23 cellular contexts compared by ENCODE assay signal in the genomic region with DNA sequence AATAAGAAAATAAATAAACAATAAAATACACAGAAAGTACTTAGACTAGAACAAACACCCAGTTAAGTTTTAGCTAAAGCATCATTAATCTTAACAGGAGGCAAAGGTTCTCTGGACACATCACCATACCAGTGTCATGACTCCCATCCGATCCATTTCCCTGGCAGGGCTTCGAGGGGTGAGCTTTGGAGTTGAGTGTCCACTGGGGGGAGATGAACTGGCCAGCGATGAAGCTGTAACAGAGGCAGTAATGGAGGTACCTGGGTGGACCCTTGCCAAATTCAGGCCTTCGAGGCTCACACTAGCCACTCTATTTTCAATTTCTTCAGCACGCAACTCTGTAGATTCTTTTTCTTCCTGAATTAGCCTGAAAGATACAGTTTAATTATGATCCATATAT.
"Had no signal": no experiment of that assay in that cellular context is flagged by ENCODE, and none has a peak within 500 bp of the region (broad histone marks: within the 10 kb centered on the region; RNA-seq: fewer than 3 reads in every experiment).

No MANE protein-coding gene starts in this region.

- H3K4me2 ChIP-seq: SK-N-SH had no signal

- H3K4me3 ChIP-seq: MG63, SJSA1 had no signal

- H3K27ac ChIP-seq: HL-60, SJSA1 had no signal

- H3K27me3 ChIP-seq: MG63, SJSA1 had no signal

- DNase-seq: IMR-90, Karpas-422, KG1, MG63, NCI-H1092 treated with DMSO at 0.1 percent for 48 hours, NCI-H1436, NCI-H187, NCI-H2029, NCI-H2081 treated with DMSO at 0.1 percent for 48 hours, NCI-H2171, NCI-H226, NCI-H446, NCI-H510A, NCI-H524 treated with DMSO at 0.1 percent for 48 hours, NCI-H69, NCI-H774, Right ventricle myocardium superior, RPMI8226, SIG-M5, SK-N-SH had no signal

- H3K9me3 ChIP-seq: MG63, SJSA1, SK-N-SH had no signal

- H3K36me3 ChIP-seq: MG63, SJSA1 had no signal

- FAIRE-seq: RCC 7860 had no signal

- H3K9ac ChIP-seq: SK-N-SH had no signal

- H3K4me1 ChIP-seq: SJSA1 had no signal
